In genomic region chr2:10043906-10044601, GRCh38 we compare ENCODE assay signal across 1 cellular context.
TF ChIP-seq lines count a peak whose summit lies in the region.

No MANE protein-coding gene starts in this region.

TF ChIP-seq in HepG2, 621 proteins besides CTCF, POLR2A, EP300 and RAD21 (continued from another document and continues in another):
- peak; percentile 49; the same call in 1 of the 2 replicates for TF ChIP-seq TERF1 (CRISPR knock-in tag; IDR thresholded peaks at IDR 0.05)
- TF ChIP-seq ZNF746 (CRISPR knock-in tag; IDR thresholded peaks at IDR 0.05), result 0 out of 2 replicates have a peak, but pooled peaks have one; percentile 47
- peak; percentile 5; the same call in 1 of the 2 replicates for TF ChIP-seq ZBTB7A (CRISPR knock-in tag; IDR thresholded peaks at IDR 0.05)
- TF ChIP-seq KAT8 (CRISPR knock-in tag; IDR thresholded peaks at IDR 0.05), result peak; percentile 43; the same call in 1 of the 2 replicates
- no peak for TF ChIP-seq EZH2 (conservative IDR thresholded peaks at IDR 0.05; ENCODE audit: low read depth, low read length)
- no peak for TF ChIP-seq HNF4A (CRISPR knock-in tag; IDR thresholded peaks at IDR 0.05)
- peak; percentile 6; the same call in 1 of the 2 replicates for TF ChIP-seq ZNF510 (CRISPR knock-in tag; IDR thresholded peaks at IDR 0.05; ENCODE audit: low read depth)
- TF ChIP-seq ZNF234 (CRISPR knock-in tag; conservative IDR thresholded peaks at IDR 0.05), result 0 out of 2 replicates have a peak, but pooled peaks have one; percentile 20
- 0 out of 2 replicates have a peak, but pooled peaks have one; percentile 13 for TF ChIP-seq ZNF841 (CRISPR knock-in tag; IDR thresholded peaks at IDR 0.05; ENCODE audit: borderline replicate concordance)
- TF ChIP-seq ZNF788 (CRISPR knock-in tag; IDR thresholded peaks at IDR 0.05; ENCODE audit: borderline replicate concordance), result 0 out of 2 replicates have a peak, but pooled peaks have one; percentile 45
- 0 out of 2 replicates have a peak, but pooled peaks have one; percentile 6 for TF ChIP-seq ZNF75D (CRISPR knock-in tag; IDR thresholded peaks at IDR 0.05; ENCODE audit: borderline replicate concordance)
- peak; percentile 58 for TF ChIP-seq RARA (CRISPR knock-in tag; IDR thresholded peaks at IDR 0.05)
- TF ChIP-seq ERF (CRISPR knock-in tag; IDR thresholded peaks at IDR 0.05), result peak; percentile 85; the same call in 1 of the 2 replicates
- TF ChIP-seq PAXIP1 (CRISPR knock-in tag; conservative IDR thresholded peaks at IDR 0.05), result peak; percentile 30; the same call in 1 of the 2 replicates
- peak; percentile 97 for TF ChIP-seq MAX (IDR thresholded peaks at IDR 0.05)
- TF ChIP-seq ZBTB43 (CRISPR knock-in tag; conservative IDR thresholded peaks at IDR 0.05), result peak; percentile 31; the same call in 1 of the 2 replicates
- TF ChIP-seq ZNF781 (CRISPR knock-in tag; IDR thresholded peaks at IDR 0.05; ENCODE audit: borderline replicate concordance, not compliant biosample characterization), result no peak
- peak; percentile 91; the same call in 1 of the 2 replicates for TF ChIP-seq CCDC6 (CRISPR knock-in tag; IDR thresholded peaks at IDR 0.05)
- peak; percentile 99 for TF ChIP-seq ATF2 (CRISPR knock-in tag; IDR thresholded peaks at IDR 0.05)
- no peak for TF ChIP-seq RNF219 (CRISPR knock-in tag; IDR thresholded peaks at IDR 0.05)
- no peak; the same call in 1 of the 2 replicates for TF ChIP-seq KLF13 (CRISPR knock-in tag; IDR thresholded peaks at IDR 0.05)
- TF ChIP-seq ONECUT2 (CRISPR knock-in tag; IDR thresholded peaks at IDR 0.05), result peak; percentile 22; the same call in 1 of the 2 replicates
- TF ChIP-seq ZC3H13 (CRISPR knock-in tag; IDR thresholded peaks at IDR 0.05), result peak; percentile 55; the same call in 1 of the 2 replicates
- TF ChIP-seq ZKSCAN8 (CRISPR knock-in tag; IDR thresholded peaks at IDR 0.05; ENCODE audit: borderline replicate concordance), result no peak
- peak; percentile 73; the same call in 1 of the 2 replicates for TF ChIP-seq SPEN (CRISPR knock-in tag; IDR thresholded peaks at IDR 0.05; ENCODE audit: low read depth)
- peak; percentile 65; the same call in 1 of the 2 replicates for TF ChIP-seq ZNF224 (CRISPR knock-in tag; IDR thresholded peaks at IDR 0.05)
- peak; percentile 80 for TF ChIP-seq SAP130 (CRISPR knock-in tag; IDR thresholded peaks at IDR 0.05; ENCODE audit: low read depth)
- no peak for TF ChIP-seq ZNF260 (CRISPR knock-in tag; IDR thresholded peaks at IDR 0.05; ENCODE audit: borderline replicate concordance, low read depth)
- TF ChIP-seq ZNF792 (CRISPR knock-in tag; IDR thresholded peaks at IDR 0.05), result 0 out of 2 replicates have a peak, but pooled peaks have one; percentile 29
- TF ChIP-seq FOXC1 (CRISPR knock-in tag; IDR thresholded peaks at IDR 0.05; ENCODE audit: borderline replicate concordance), result no peak
- TF ChIP-seq NCOR1 (IDR thresholded peaks at IDR 0.05; ENCODE audit: borderline replicate concordance, low read length), result no peak
- TF ChIP-seq ZMYM2 (CRISPR knock-in tag; IDR thresholded peaks at IDR 0.05), result no peak
- TF ChIP-seq ZFP36L1 (CRISPR knock-in tag; IDR thresholded peaks at IDR 0.05), result 0 out of 2 replicates have a peak, but pooled peaks have one; percentile 80
- 0 out of 2 replicates have a peak, but pooled peaks have one; percentile 28 for TF ChIP-seq ZNF816 (CRISPR knock-in tag; IDR thresholded peaks at IDR 0.05; ENCODE audit: borderline replicate concordance)
- peak; percentile 69 for TF ChIP-seq DNMT1 (CRISPR knock-in tag; IDR thresholded peaks at IDR 0.05)
- no peak for TF ChIP-seq ATF5 (CRISPR knock-in tag; IDR thresholded peaks at IDR 0.05; ENCODE audit: low read depth)
- TF ChIP-seq LCORL (IDR thresholded peaks at IDR 0.05), result no peak
- TF ChIP-seq LCORL (CRISPR knock-in tag; IDR thresholded peaks at IDR 0.05), result no peak
- TF ChIP-seq ZBTB33 (CRISPR knock-in tag; IDR thresholded peaks at IDR 0.05), result peak; percentile 98
- TF ChIP-seq MAFG (CRISPR knock-in tag; IDR thresholded peaks at IDR 0.05), result no peak
- peak; percentile 42; the same call in 1 of the 2 replicates for TF ChIP-seq CSRNP1 (CRISPR knock-in tag; IDR thresholded peaks at IDR 0.05)
- no peak for TF ChIP-seq TRIM24 (CRISPR knock-in tag; IDR thresholded peaks at IDR 0.05)
- TF ChIP-seq ELK4 (CRISPR knock-in tag; IDR thresholded peaks at IDR 0.05; ENCODE audit: borderline replicate concordance), result no peak
- peak in 1 of 2 experiments; percentile 81; a peak in 2 of 4 replicates for TF ChIP-seq ATF4 (CRISPR knock-in tag; IDR thresholded peaks at IDR 0.05)
- no peak for TF ChIP-seq ZNF430 (CRISPR knock-in tag; IDR thresholded peaks at IDR 0.05)
- TF ChIP-seq SRSF1 (optimal IDR thresholded peaks at IDR 0.05; ENCODE audit: low read depth, low read length), result no peak
- peak; percentile 74 for TF ChIP-seq ZNF891 (CRISPR knock-in tag; IDR thresholded peaks at IDR 0.05)
